Comparison of ENCODE assay signal across 15 cellular contexts in genomic region chr3:172678068-172678467, GRCh38. TPM values are rescaled to one million over a fixed set of nuclear protein-coding genes. Genes with fewer than 3 reads are reported as not detected.
DNase-seq lines count a peak whose midpoint lies in the region; ATAC-seq and TF ChIP-seq lines count a peak whose summit lies in the region.
"Had no signal": no experiment of that assay in that cellular context is flagged by ENCODE, and none has a peak within 500 bp of the region (broad histone marks: within the 10 kb centered on the region; RNA-seq: fewer than 3 reads in every experiment).

No MANE protein-coding gene starts in this region.

- H3K9me3 ChIP-seq in Panc1 (ENCODE audit: control insufficient read depth, insufficient read depth, low read depth, low read length) = no peaks in the 10 kb centered on the region
- H3K9me3 ChIP-seq in esophagus (ENCODE audit: control insufficient read depth in 2 of 2, insufficient read depth in 1 of 2, low read depth in 1 of 2, low read length in 1 of 2) = no peaks in the 10 kb centered on the region
- H3K9me3 ChIP-seq in neural progenitor cell (ENCODE audit: low read depth) = no peaks in the 10 kb centered on the region
- H3K9me3 ChIP-seq: SK-N-SH, vagina had no signal

- in situ Hi-C loops in Caki2 (cut with HindIII; ENCODE audit: low pct_unique_long_range_greater_than_20kb, low sequenced_read_pairs) (no loop called here), Panc1 (cut with HindIII; ENCODE audit: low pct_unique_long_range_greater_than_20kb, low sequenced_read_pairs) (no loop called here)

- peaks cover 17% of the 10 kb centered on the region for H3K4me1 Mint-ChIP-seq in neural progenitor cell

- CTCF ChIA-PET in Panc1 (lab: Charles Lee) = no interaction called here

- POLR2A ChIA-PET in Panc1 (lab: Charles Lee) = interaction anchor here (1.0 kb wide), 1 partner anchor 72 kb away, joined by 4 read pairs; the partner anchor contains the start of gene ECT2

- H3F3A ChIP-seq in neural progenitor cell (ENCODE audit: low read depth) = peaks cover 36% of the 10 kb centered on the region

- no peaks in the 10 kb centered on the region for H3K36me3 Mint-ChIP-seq in neural progenitor cell
- H3K36me3 Mint-ChIP-seq: natural killer cell had no signal

- ATAC-seq in Panc1 = peak; percentile 59
- no peak for ATAC-seq in GM19452 (IDR thresholded peaks at IDR 0.05; ENCODE audit: unreplicated experiment)
- no peak for ATAC-seq in HG03439 (IDR thresholded peaks at IDR 0.05; ENCODE audit: unreplicated experiment)
- ATAC-seq: activated CD4-positive, CD25-positive, alpha-beta regulatory T cell treated with anti-CD3 and anti-CD28 coated beads, Interleukin-2, amount 50 U/mL, for 24 hours; activated T-cell treated with anti-CD3 and anti-CD28 coated beads, Interleukin-2, amount 50 U/mL, for 4 hours; natural killer cell had no signal

- no TSS peak for BruUV-seq in Panc1 (replicated peaks; lab: Mats Ljungman, UMichigan)

- peak overlapping the region; percentile 71 for H2AFZ ChIP-seq in neural progenitor cell (replicated peaks)

- H3K4me3 Mint-ChIP-seq in neural progenitor cell = no peak overlapping the region
- H3K4me3 Mint-ChIP-seq: activated T-cell treated with anti-CD3 and anti-CD28 coated beads, Interleukin-2, amount 50 U/mL, for 4 hours; natural killer cell had no signal

- WGBS in esophagus, 2 donors = 21 to 36% methylated on average over 1 of the region's 1 CpG

- DNase-seq in Caki2 (ENCODE audit: low read depth) (peak; percentile 53), Panc1 (ENCODE audit: low read depth, low spot score) (no peak), neural progenitor cell (ENCODE audit: low spot score) (no peak), H4 (ENCODE audit: low spot score) (no peak), NAMALWA (ENCODE audit: low spot score) (no peak)
- DNase-seq: activated T-cell treated with anti-CD3 and anti-CD28 coated beads, Interleukin-2, amount 50 U/mL, for 4 hours; amniotic stem cell; natural killer cell; SK-N-SH; stimulated activated CD4-positive, alpha-beta T cell treated with anti-CD3 and anti-CD28 coated beads, Interleukin-12 subunit alpha, Interleukin-12 subunit beta, amount 100 ng/mL, for 4 hours had no signal

- H3K4me1 ChIP-seq in Panc1 (ENCODE audit: control insufficient read depth, insufficient read depth, low read length) (peaks cover 29% of the 10 kb centered on the region), esophagus (ENCODE audit: control insufficient read depth in 2 of 2, insufficient read depth in 2 of 2, low read length in 1 of 2) (peaks cover 0 to 6% of the 10 kb centered on the region in 2 donors), neural progenitor cell (peaks cover 37% of the 10 kb centered on the region)

- no peaks in the 10 kb centered on the region for H4K20me1 ChIP-seq in neural progenitor cell (ENCODE audit: low read depth)

- no peaks in the 10 kb centered on the region for H3K9me3 Mint-ChIP-seq in neural progenitor cell
- H3K9me3 Mint-ChIP-seq: activated T-cell treated with anti-CD3 and anti-CD28 coated beads, Interleukin-2, amount 50 U/mL, for 4 hours; natural killer cell had no signal

- H3K4me2 ChIP-seq in neural progenitor cell = peak overlapping the region; percentile 59
- H3K4me2 ChIP-seq: SK-N-SH had no signal

- TF ChIP-seq CTCF in Panc1 (IDR thresholded peaks at IDR 0.05) = no peak
- TF ChIP-seq CTCF in neural progenitor cell (IDR thresholded peaks at IDR 0.05) = no peak

- peak overlapping the region; percentile 74 for H3K27ac Mint-ChIP-seq in neural progenitor cell
- H3K27ac Mint-ChIP-seq: natural killer cell had no signal

- H3K27me3 ChIP-seq in Panc1 (ENCODE audit: control insufficient read depth, insufficient read depth, low read length) (no peaks in the 10 kb centered on the region), esophagus (ENCODE audit: control insufficient read depth in 1 of 2, insufficient read depth in 2 of 2, low read length in 2 of 2) (no peaks in the 10 kb centered on the region), neural progenitor cell (no peaks in the 10 kb centered on the region)
- H3K27me3 ChIP-seq: vagina had no signal

- H3K4me3 ChIP-seq in Panc1 (ENCODE audit: low read depth in 2 of 2, low read length in 2 of 2) (peak overlapping the region; percentile 19 to 42), esophagus (ENCODE audit: low read depth in 1 of 2, low read length in 2 of 2) (no peak overlapping the region), neural progenitor cell (no peak overlapping the region)
- H3K4me3 ChIP-seq: vagina had no signal

- H3K79me2 ChIP-seq in neural progenitor cell (ENCODE audit: low read depth) = no peaks in the 10 kb centered on the region

- H3K36me3 ChIP-seq in Panc1 (ENCODE audit: control insufficient read depth, insufficient read depth, low read length) = no peaks in the 10 kb centered on the region
- H3K36me3 ChIP-seq in esophagus (ENCODE audit: control insufficient read depth in 2 of 2, insufficient read depth in 2 of 2, low read length in 1 of 2) = no peaks in the 10 kb centered on the region
- H3K36me3 ChIP-seq in neural progenitor cell = no peaks in the 10 kb centered on the region
- H3K36me3 ChIP-seq: vagina had no signal

- H3K27ac ChIP-seq in Panc1 (ENCODE audit: low read length) = peak overlapping the region; percentile 72
- H3K27ac ChIP-seq in esophagus (ENCODE audit: low read depth in 2 of 2, low read length in 1 of 2) = peak overlapping the region; percentile 3 to 34
- H3K27ac ChIP-seq in neural progenitor cell = no peak overlapping the region
- H3K27ac ChIP-seq: vagina had no signal

- intact Hi-C loops in Panc1 (cut with micrococcal nuclease; ENCODE audit: unreplicated experiment) = no loop called here

- no peaks in the 10 kb centered on the region for H3K27me3 Mint-ChIP-seq in neural progenitor cell (ENCODE audit: insufficient read depth, low read depth)

- no peak overlapping the region for H3K9ac ChIP-seq in neural progenitor cell
- H3K9ac ChIP-seq: SK-N-SH had no signal

RNA-seq across cellular contexts. Expression of gene NCEH1, which starts 32.8 kb away (rescaled TPM):
- total RNA-seq in Caki2 (2014; rRNA removed; shearing (Covaris generic); ENCODE audit: low replicate concordance) = 22.5 and 45.2 TPM in 2 replicates
- 73.0 TPM for total RNA-seq in Panc1 (2021; ENCODE audit: unreplicated experiment)
- polyA plus RNA-seq in Panc1 (2012; ENCODE audit: insufficient read length) = 31.7 TPM
- 1 to 10 TPM; 2.4 to 3.2 TPM for polyA plus RNA-seq in esophagus
- 3.7 and 7.7 TPM in 2 replicates for total RNA-seq in neural progenitor cell (ENCODE audit: low replicate concordance)
- total RNA-seq in H4 (2014; rRNA removed; shearing (Covaris generic)) = 14.0 and 19.8 TPM in 2 replicates

Comparison
In these comparisons a context has a peak if more than half of its experiments do, and no peak if none do; other contexts are left out.
1. H3K4me3 ChIP-seq: peak in Panc1 (2 of 2); none in esophagus (0 of 2) and neural progenitor cell (single experiment).